ENCODE assay signal across 21 cellular contexts in the genomic region with DNA sequence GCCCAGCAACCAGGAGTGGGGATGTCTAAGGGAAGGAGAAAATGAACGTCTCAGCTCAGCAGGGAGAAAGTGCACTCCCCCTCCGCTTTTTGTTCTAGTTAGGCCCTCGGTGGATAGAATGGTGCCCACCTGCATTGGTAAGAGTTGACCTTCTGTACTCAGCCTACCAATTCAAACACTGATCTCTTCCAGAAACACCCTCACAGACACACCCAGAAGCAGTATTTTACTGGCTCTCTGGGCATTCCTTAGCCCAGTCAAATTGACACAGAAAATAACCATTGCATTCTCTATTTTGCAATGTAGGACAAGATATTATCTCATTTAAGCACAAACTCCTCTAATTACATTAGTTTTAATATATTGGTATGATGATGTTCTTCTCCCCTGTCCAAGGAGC.
"Had no signal": no experiment of that assay in that cellular context is flagged by ENCODE, and none has a peak within 500 bp of the region (broad histone marks: within the 10 kb centered on the region; RNA-seq: fewer than 3 reads in every experiment).

No MANE protein-coding gene starts in this region.

- ATAC-seq: K562 had no signal

- DNase-seq: MG63, NCI-H1092, NCI-H1105 treated with DMSO at 0.1 percent for 48 hours, NCI-H1436, NCI-H187, NCI-H2029, NCI-H2081 treated with DMSO at 0.1 percent for 48 hours, NCI-H226, NCI-H446, NCI-H510A, NCI-H524 treated with DMSO at 0.1 percent for 48 hours, NCI-H69, NCI-H774, Right ventricle myocardium superior, RPMI8226, SIG-M5, SW 1271 had no signal

- H3K4me1 ChIP-seq: SJSA1 had no signal

- H3K27me3 ChIP-seq: MG63, SJSA1 had no signal

- H3K4me2 ChIP-seq: KMS-11 had no signal

- H3K27ac ChIP-seq: HL-60, KMS-11, SJSA1 had no signal

- H3K9ac ChIP-seq: KMS-11 had no signal

- H3K9me3 ChIP-seq: MG63, SJSA1 had no signal

- H3K36me3 ChIP-seq: MG63, SJSA1 had no signal

- H3K4me3 ChIP-seq: K562, MG63, SJSA1 had no signal
